Comparison of ENCODE assay signal across 8 cellular contexts in genomic region chr11:47407746-47408590, GRCh38. TPM values are rescaled to one million over a fixed set of nuclear protein-coding genes. Genes with fewer than 3 reads are reported as not detected.
DNase-seq lines count a peak whose midpoint lies in the region; ATAC-seq, FAIRE-seq and TF ChIP-seq lines count a peak whose summit lies in the region.

Gene SLC39A13, plus strand, starts transcription at chr11:47408590. Its CDS starts 1,505 bp downstream, at chr11:47410095.

- H3K4me3 ChIP-seq in adipocyte (ENCODE audit: low read length) (peak within 1 kb of the TSS; percentile 98), cardiac muscle cell (peak within 1 kb of the TSS; percentile 61), transverse colon (peak within 1 kb of the TSS; percentile 71 to 82 (median 76))

- peak; percentile 70; the same call in 1 of the 2 replicates for TF ChIP-seq POLR2A in GM12892 (IDR thresholded peaks at IDR 0.05; ENCODE audit: low read depth, low read length)
- peak; percentile 89 for TF ChIP-seq POLR2A in transverse colon (IDR thresholded peaks at IDR 0.05)

- no peak for TF ChIP-seq EP300 in transverse colon (IDR thresholded peaks at IDR 0.05; ENCODE audit: low read depth)

- no peaks in the 10 kb centered on the region for H3K9me3 ChIP-seq in adipocyte (ENCODE audit: control insufficient read depth, low read length)
- no peaks in the 10 kb centered on the region for H3K9me3 ChIP-seq in cardiac muscle cell (ENCODE audit: low read depth)
- no peaks in the 10 kb centered on the region for H3K9me3 ChIP-seq in transverse colon

- TF ChIP-seq CTCF in cardiac muscle cell (IDR thresholded peaks at IDR 0.05; ENCODE audit: low read depth, low read length) (peak; percentile 73), transverse colon (IDR thresholded peaks at IDR 0.05) (peak; percentile 52 to 95 (median 69))

- peak within 1 kb of the TSS; percentile 99 for H3K9ac ChIP-seq in adipocyte (ENCODE audit: low read length)

- ATAC-seq in HG02840 (IDR thresholded peaks at IDR 0.05; ENCODE audit: low FRiP score, unreplicated experiment) = peak; percentile 80

- FAIRE-seq in GM12892 (lab: Jason Lieb, UNC) = peak; percentile 99

- DNase-seq in GM12892 (ENCODE audit: insufficient read length) = peak; percentile 96
- DNase-seq in NCI-H1417 treated with DMSO at 0.1 percent for 48 hours (lab: John Stamatoyannopoulos, UW) = peak; percentile 87
- peak; percentile 81 for DNase-seq in T follicular helper cell (ENCODE audit: low read depth)
- peak; percentile 97 for DNase-seq in adipocyte (ENCODE audit: low read depth)
- peak; percentile 96 to 98 for DNase-seq in cardiac muscle cell (ENCODE audit: low read depth in 1 of 2, low spot score in 1 of 2)
- DNase-seq in pons (ENCODE audit: low spot score) = peak; percentile 91
- peak; percentile 94 for DNase-seq in transverse colon

- H3K36me3 ChIP-seq in adipocyte (ENCODE audit: control insufficient read depth, insufficient read depth, low read length, severe bottlenecking) (peaks cover 13% of the 10 kb centered on the region), cardiac muscle cell (no peaks in the 10 kb centered on the region), transverse colon (no peaks in the 10 kb centered on the region)

- peaks cover 32% of the 10 kb centered on the region for H3K4me1 ChIP-seq in adipocyte (ENCODE audit: control insufficient read depth, insufficient read depth, low read length)
- no peaks in the 10 kb centered on the region for H3K4me1 ChIP-seq in cardiac muscle cell (ENCODE audit: low read depth)
- H3K4me1 ChIP-seq in transverse colon = peaks cover 16 to 32% (median 27%) of the 10 kb centered on the region in 4 donors

- in situ Hi-C loops in transverse colon (cut with MboI; ENCODE audit: low pct_ligation_motif_present in 1 of 4, low pct_unique_long_range_greater_than_20kb in 1 of 4, low sequenced_read_pairs in 3 of 4) = no loop called here

- 6% methylated on average over 7 of the region's 70 CpGs; no CpG with 5 or more reads in 1 of the 2 donors for WGBS in transverse colon (ENCODE audit: low coverage in 1 of 2), 2 donors

- H3K27ac ChIP-seq in cardiac muscle cell (peak within 1 kb of the TSS; percentile 82), transverse colon (peak within 1 kb of the TSS; percentile 89 to 99 (median 93))

- intact Hi-C loops in transverse colon (cut with DNase I; ENCODE audit: low total_unique reads) = no loop called here

- H3K27me3 ChIP-seq in adipocyte (replicated peaks; ENCODE audit: control insufficient read depth, insufficient read depth, low read length) (no peaks in the 10 kb centered on the region), cardiac muscle cell (no peaks in the 10 kb centered on the region), transverse colon (no peaks in the 10 kb centered on the region)

RNA-seq across cellular contexts. Expression of gene SLC39A13, which starts in this region (rescaled TPM):
- polyA plus RNA-seq in GM12892 (2012; ENCODE audit: missing spikeins) = 7.0 TPM
- 71.7 and 79.4 TPM in 2 replicates for total RNA-seq in cardiac muscle cell
- polyA plus RNA-seq in cardiac muscle cell = 80.8 and 86.6 TPM in 2 replicates
- total RNA-seq in transverse colon = 10 to 100 TPM; 19.9 to 56.9 (median 43.1) TPM

Comparison
In these comparisons a context has a peak if more than half of its experiments do, and no peak if none do; other contexts are left out.
1. Peak in every context shown above with its lines: DNase-seq, ATAC-seq, H3K4me3 ChIP-seq and H3K27ac ChIP-seq.